Comparison of ENCODE assay signal across 26 cellular contexts in the genomic region with DNA sequence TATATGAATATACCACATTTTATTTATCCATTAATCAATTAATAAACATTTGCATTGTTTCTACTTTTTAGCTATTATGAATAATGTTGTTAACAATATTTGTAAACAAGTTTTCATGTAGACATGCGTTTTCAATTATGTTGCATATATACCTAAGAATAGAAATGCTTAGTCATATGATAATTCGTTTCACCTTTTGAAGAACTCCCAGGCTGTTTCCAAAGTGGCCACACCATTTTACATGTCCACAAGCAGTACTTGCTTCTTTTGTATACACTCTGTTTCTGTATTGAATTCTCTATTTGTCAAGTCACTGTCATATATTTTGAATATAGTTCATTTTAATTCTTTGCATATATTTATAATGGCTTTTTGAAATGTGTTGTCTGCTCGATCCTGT.
"Had no signal": no experiment of that assay in that cellular context is flagged by ENCODE, and none has a peak within 500 bp of the region (broad histone marks: within the 10 kb centered on the region; RNA-seq: fewer than 3 reads in every experiment).

No MANE protein-coding gene starts in this region.

- H3K9me3 ChIP-seq: colonic mucosa, esophagus squamous epithelium, gastroesophageal sphincter, lower lobe of right lung, mucosa of descending colon had no signal

- DNase-seq: colonic mucosa; cortex of kidney; effector CD8-positive, alpha-beta T cell; effector memory CD8-positive, alpha-beta T cell; endodermal cell; erythroblast; esophagus squamous epithelium; foreskin fibroblast; foreskin melanocyte; heart left ventricle; hypothalamus; immature natural killer cell; islet precursor cell; left cardiac atrium; left lung; left ventricle myocardium superior; lower lobe of right lung; mesenchymal stem cell; mucosa of descending colon; naive B cell; naive thymus-derived CD8-positive, alpha-beta T cell had no signal

- ATAC-seq: effector memory CD8-positive, alpha-beta T cell; esophagus mucosa; gastroesophageal sphincter; heart left ventricle; left cardiac atrium; left lung; left ventricle myocardium superior; lower lobe of right lung; mucosa of descending colon; naive thymus-derived CD8-positive, alpha-beta T cell had no signal

- H3K4me3 ChIP-seq: colonic mucosa, esophagus squamous epithelium, gastroesophageal sphincter, heart left ventricle, hepatocyte, left lung, lower lobe of right lung, mucosa of descending colon had no signal

- FAIRE-seq: endometrium had no signal

- H3K27ac ChIP-seq: colonic mucosa, epithelial cell of prostate, esophagus squamous epithelium, gastroesophageal sphincter, heart left ventricle, hepatocyte, left lung, lower lobe of right lung had no signal

- H3K4me1 ChIP-seq: colonic mucosa, esophagus squamous epithelium, gastroesophageal sphincter, left lung had no signal

- H3K36me3 ChIP-seq: colonic mucosa, esophagus squamous epithelium, gastroesophageal sphincter, heart left ventricle, left lung, lower lobe of right lung had no signal
